ENCODE assay signal across 1 cellular context in genomic region chr2:105753380-105753779, GRCh38.
TF ChIP-seq lines count a peak whose summit lies in the region.

No MANE protein-coding gene starts in this region.

TF ChIP-seq in GM12878, 131 proteins besides CTCF, POLR2A, EP300 and RAD21 (continued from another document):
- no peak for TF ChIP-seq ZNF592 (IDR thresholded peaks at IDR 0.05)
- TF ChIP-seq E4F1 (IDR thresholded peaks at IDR 0.05; ENCODE audit: borderline replicate concordance, partially characterized antibody), result no peak
- TF ChIP-seq, protein P1, sequence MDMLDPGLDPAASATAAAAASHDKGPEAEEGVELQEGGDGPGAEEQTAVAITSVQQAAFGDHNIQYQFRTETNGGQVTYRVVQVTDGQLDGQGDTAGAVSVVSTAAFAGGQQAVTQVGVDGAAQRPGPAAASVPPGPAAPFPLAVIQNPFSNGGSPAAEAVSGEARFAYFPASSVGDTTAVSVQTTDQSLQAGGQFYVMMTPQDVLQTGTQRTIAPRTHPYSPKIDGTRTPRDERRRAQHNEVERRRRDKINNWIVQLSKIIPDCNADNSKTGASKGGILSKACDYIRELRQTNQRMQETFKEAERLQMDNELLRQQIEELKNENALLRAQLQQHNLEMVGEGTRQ (IDR thresholded peaks at IDR 0.05; ENCODE audit: borderline replicate concordance, low read depth, low read length), result no peak
- TF ChIP-seq, protein P2, sequence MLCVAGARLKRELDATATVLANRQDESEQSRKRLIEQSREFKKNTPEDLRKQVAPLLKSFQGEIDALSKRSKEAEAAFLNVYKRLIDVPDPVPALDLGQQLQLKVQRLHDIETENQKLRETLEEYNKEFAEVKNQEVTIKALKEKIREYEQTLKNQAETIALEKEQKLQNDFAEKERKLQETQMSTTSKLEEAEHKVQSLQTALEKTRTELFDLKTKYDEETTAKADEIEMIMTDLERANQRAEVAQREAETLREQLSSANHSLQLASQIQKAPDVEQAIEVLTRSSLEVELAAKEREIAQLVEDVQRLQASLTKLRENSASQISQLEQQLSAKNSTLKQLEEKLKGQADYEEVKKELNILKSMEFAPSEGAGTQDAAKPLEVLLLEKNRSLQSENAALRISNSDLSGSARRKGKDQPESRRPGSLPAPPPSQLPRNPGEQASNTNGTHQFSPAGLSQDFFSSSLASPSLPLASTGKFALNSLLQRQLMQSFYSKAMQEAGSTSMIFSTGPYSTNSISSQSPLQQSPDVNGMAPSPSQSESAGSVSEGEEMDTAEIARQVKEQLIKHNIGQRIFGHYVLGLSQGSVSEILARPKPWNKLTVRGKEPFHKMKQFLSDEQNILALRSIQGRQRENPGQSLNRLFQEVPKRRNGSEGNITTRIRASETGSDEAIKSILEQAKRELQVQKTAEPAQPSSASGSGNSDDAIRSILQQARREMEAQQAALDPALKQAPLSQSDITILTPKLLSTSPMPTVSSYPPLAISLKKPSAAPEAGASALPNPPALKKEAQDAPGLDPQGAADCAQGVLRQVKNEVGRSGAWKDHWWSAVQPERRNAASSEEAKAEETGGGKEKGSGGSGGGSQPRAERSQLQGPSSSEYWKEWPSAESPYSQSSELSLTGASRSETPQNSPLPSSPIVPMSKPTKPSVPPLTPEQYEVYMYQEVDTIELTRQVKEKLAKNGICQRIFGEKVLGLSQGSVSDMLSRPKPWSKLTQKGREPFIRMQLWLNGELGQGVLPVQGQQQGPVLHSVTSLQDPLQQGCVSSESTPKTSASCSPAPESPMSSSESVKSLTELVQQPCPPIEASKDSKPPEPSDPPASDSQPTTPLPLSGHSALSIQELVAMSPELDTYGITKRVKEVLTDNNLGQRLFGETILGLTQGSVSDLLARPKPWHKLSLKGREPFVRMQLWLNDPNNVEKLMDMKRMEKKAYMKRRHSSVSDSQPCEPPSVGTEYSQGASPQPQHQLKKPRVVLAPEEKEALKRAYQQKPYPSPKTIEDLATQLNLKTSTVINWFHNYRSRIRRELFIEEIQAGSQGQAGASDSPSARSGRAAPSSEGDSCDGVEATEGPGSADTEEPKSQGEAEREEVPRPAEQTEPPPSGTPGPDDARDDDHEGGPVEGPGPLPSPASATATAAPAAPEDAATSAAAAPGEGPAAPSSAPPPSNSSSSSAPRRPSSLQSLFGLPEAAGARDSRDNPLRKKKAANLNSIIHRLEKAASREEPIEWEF (IDR thresholded peaks at IDR 0.05; ENCODE audit: insufficient replicate concordance, low read depth, low read length), result no peak
- TF ChIP-seq, protein P3, sequence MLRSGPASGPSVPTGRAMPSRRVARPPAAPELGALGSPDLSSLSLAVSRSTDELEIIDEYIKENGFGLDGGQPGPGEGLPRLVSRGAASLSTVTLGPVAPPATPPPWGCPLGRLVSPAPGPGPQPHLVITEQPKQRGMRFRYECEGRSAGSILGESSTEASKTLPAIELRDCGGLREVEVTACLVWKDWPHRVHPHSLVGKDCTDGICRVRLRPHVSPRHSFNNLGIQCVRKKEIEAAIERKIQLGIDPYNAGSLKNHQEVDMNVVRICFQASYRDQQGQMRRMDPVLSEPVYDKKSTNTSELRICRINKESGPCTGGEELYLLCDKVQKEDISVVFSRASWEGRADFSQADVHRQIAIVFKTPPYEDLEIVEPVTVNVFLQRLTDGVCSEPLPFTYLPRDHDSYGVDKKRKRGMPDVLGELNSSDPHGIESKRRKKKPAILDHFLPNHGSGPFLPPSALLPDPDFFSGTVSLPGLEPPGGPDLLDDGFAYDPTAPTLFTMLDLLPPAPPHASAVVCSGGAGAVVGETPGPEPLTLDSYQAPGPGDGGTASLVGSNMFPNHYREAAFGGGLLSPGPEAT (IDR thresholded peaks at IDR 0.05; ENCODE audit: low read depth), result no peak
- TF ChIP-seq CHD2 (IDR thresholded peaks at IDR 0.05; ENCODE audit: borderline replicate concordance, low read depth, low read length), result no peak
- TF ChIP-seq, protein P4, sequence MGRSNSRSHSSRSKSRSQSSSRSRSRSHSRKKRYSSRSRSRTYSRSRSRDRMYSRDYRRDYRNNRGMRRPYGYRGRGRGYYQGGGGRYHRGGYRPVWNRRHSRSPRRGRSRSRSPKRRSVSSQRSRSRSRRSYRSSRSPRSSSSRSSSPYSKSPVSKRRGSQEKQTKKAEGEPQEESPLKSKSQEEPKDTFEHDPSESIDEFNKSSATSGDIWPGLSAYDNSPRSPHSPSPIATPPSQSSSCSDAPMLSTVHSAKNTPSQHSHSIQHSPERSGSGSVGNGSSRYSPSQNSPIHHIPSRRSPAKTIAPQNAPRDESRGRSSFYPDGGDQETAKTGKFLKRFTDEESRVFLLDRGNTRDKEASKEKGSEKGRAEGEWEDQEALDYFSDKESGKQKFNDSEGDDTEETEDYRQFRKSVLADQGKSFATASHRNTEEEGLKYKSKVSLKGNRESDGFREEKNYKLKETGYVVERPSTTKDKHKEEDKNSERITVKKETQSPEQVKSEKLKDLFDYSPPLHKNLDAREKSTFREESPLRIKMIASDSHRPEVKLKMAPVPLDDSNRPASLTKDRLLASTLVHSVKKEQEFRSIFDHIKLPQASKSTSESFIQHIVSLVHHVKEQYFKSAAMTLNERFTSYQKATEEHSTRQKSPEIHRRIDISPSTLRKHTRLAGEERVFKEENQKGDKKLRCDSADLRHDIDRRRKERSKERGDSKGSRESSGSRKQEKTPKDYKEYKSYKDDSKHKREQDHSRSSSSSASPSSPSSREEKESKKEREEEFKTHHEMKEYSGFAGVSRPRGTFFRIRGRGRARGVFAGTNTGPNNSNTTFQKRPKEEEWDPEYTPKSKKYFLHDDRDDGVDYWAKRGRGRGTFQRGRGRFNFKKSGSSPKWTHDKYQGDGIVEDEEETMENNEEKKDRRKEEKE (IDR thresholded peaks at IDR 0.05), result no peak
- TF ChIP-seq TBL1XR1 (IDR thresholded peaks at IDR 0.05; ENCODE audit: low read depth, low read length), result no peak
- no peak for TF ChIP-seq IRF3 (IDR thresholded peaks at IDR 0.05)
